In genomic region chr11:77103319-77103718, GRCh38 we compare ENCODE assay signal across 36 cellular contexts. TPM values are rescaled to one million over a fixed set of nuclear protein-coding genes. Genes with fewer than 3 reads are reported as not detected.
"Had no signal": no experiment of that assay in that cellular context is flagged by ENCODE, and none has a peak within 500 bp of the region (broad histone marks: within the 10 kb centered on the region; RNA-seq: fewer than 3 reads in every experiment).

No MANE protein-coding gene starts in this region.

- H3K36me3 ChIP-seq: SJSA1, WERI-Rb-1 had no signal

- H3K9me3 Mint-ChIP-seq: activated CD4-positive, alpha-beta memory T cell treated with anti-CD3 and anti-CD28 coated beads, Interleukin-2, amount 10 ng/mL, durations not matched to agents 7 days and 5 days; activated naive CD4-positive, alpha-beta T cell treated with anti-CD3 and anti-CD28 coated beads, Interleukin-2, amount 10 ng/mL, durations not matched to agents 7 days and 5 days; activated naive CD8-positive, alpha-beta T cell treated with anti-CD3 and anti-CD28 coated beads, Interleukin-2, amount 50 U/mL, for 24 hours; T-cell had no signal

- H3K27me3 ChIP-seq: Peyer's patch, SJSA1 had no signal

- H3K4me1 Mint-ChIP-seq: activated CD4-positive, alpha-beta memory T cell treated with anti-CD3 and anti-CD28 coated beads, Interleukin-2, amount 10 ng/mL, durations not matched to agents 7 days and 5 days; activated CD8-positive, alpha-beta memory T cell treated with anti-CD3 and anti-CD28 coated beads, Interleukin-2, amount 10 ng/mL, durations not matched to agents 7 days and 5 days; activated naive CD4-positive, alpha-beta T cell treated with anti-CD3 and anti-CD28 coated beads, Interleukin-2, amount 10 ng/mL, durations not matched to agents 7 days and 5 days; activated naive CD8-positive, alpha-beta T cell treated with anti-CD3 and anti-CD28 coated beads, Interleukin-2, amount 50 U/mL, for 24 hours; T-cell had no signal

- H3K27ac Mint-ChIP-seq: activated CD4-positive, alpha-beta memory T cell treated with anti-CD3 and anti-CD28 coated beads, Interleukin-2, amount 10 ng/mL, durations not matched to agents 7 days and 5 days; activated CD8-positive, alpha-beta memory T cell treated with anti-CD3 and anti-CD28 coated beads, Interleukin-2, amount 10 ng/mL, durations not matched to agents 7 days and 5 days; activated naive CD4-positive, alpha-beta T cell treated with anti-CD3 and anti-CD28 coated beads, Interleukin-2, amount 10 ng/mL, durations not matched to agents 7 days and 5 days; activated naive CD8-positive, alpha-beta T cell; activated naive CD8-positive, alpha-beta T cell treated with anti-CD3 and anti-CD28 coated beads, Interleukin-2, amount 50 U/mL, for 24 hours; T-cell had no signal

- DNase-seq: activated CD4-positive, alpha-beta memory T cell treated with anti-CD3 and anti-CD28 coated beads, Interleukin-2, amount 10 ng/mL, durations not matched to agents 7 days and 5 days; activated CD4-positive, alpha-beta T cell treated with anti-CD3 and anti-CD28 coated beads for 1 hour; activated CD4-positive, alpha-beta T cell treated with anti-CD3 and anti-CD28 coated beads for 48 hours; activated CD4-positive, CD25-positive, alpha-beta regulatory T cell; activated CD8-positive, alpha-beta memory T cell treated with anti-CD3 and anti-CD28 coated beads for 24 hours; activated CD8-positive, alpha-beta memory T cell treated with anti-CD3 and anti-CD28 coated beads, Interleukin-2, amount 10 ng/mL, durations not matched to agents 7 days and 5 days; activated CD8-positive, alpha-beta memory T cell treated with anti-CD3 and anti-CD28 coated beads, Interleukin-2, amount 50 U/mL, for 48 hours; activated effector memory CD4-positive, alpha-beta T cell treated with Interleukin-2 at 50 U/mL for 16 hours; activated naive CD4-positive, alpha-beta T cell treated with anti-CD3 and anti-CD28 coated beads, Interleukin-2, amount 10 ng/mL, durations not matched to agents 7 days and 5 days; activated naive CD8-positive, alpha-beta T cell treated with anti-CD3 and anti-CD28 coated beads, Interleukin-2, amount 50 U/mL, for 24 hours; activated T-cell treated with anti-CD3 and anti-CD28 coated beads, Interleukin-2, amount 50 U/mL, for 48 hours; anterior cingulate cortex; central memory CD4-positive, alpha-beta T cell; Karpas-422; KBM-7; NCI-H1105; NCI-H1436; NCI-H1694 treated with DMSO at 0.1 percent for 48 hours; NCI-H2029; NCI-H510A; NCI-H526; NCI-H748 treated with DMSO at 0.1 percent for 48 hours; NK-92 treated with Interleukin-12 subunit alpha and Interleukin-12 subunit beta, amount 100 ng/mL, for 24 hours; PC-3; Peyer's patch; RPMI8226; SHP77 treated with DMSO at 0.1 percent for 48 hours; SK-N-SH; T-cell; T-helper 2 cell; T-helper 9 cell; WERI-Rb-1 had no signal

- ATAC-seq: activated CD8-positive, alpha-beta memory T cell treated with anti-CD3 and anti-CD28 coated beads, Interleukin-2, amount 10 ng/mL, durations not matched to agents 7 days and 5 days; activated naive CD8-positive, alpha-beta T cell treated with anti-CD3 and anti-CD28 coated beads, Interleukin-2, amount 50 U/mL, for 24 hours; PC-3; T-cell had no signal

- H3K4me3 ChIP-seq: Peyer's patch, SJSA1 had no signal

- H3K27ac ChIP-seq: Peyer's patch, SJSA1, WERI-Rb-1 had no signal

- H3K9me3 ChIP-seq: Peyer's patch, SJSA1, SK-N-SH had no signal

- H3K4me2 ChIP-seq: SK-N-SH had no signal

- H3K9ac ChIP-seq: SK-N-SH had no signal

- H3K36me3 Mint-ChIP-seq: activated naive CD4-positive, alpha-beta T cell treated with anti-CD3 and anti-CD28 coated beads, Interleukin-2, amount 10 ng/mL, durations not matched to agents 7 days and 5 days; T-cell had no signal

- H3K4me3 Mint-ChIP-seq: activated CD4-positive, alpha-beta memory T cell treated with anti-CD3 and anti-CD28 coated beads, Interleukin-2, amount 10 ng/mL, durations not matched to agents 7 days and 5 days; activated CD8-positive, alpha-beta memory T cell treated with anti-CD3 and anti-CD28 coated beads, Interleukin-2, amount 10 ng/mL, durations not matched to agents 7 days and 5 days; activated naive CD4-positive, alpha-beta T cell treated with anti-CD3 and anti-CD28 coated beads, Interleukin-2, amount 10 ng/mL, durations not matched to agents 7 days and 5 days; activated naive CD8-positive, alpha-beta T cell; activated naive CD8-positive, alpha-beta T cell treated with anti-CD3 and anti-CD28 coated beads, Interleukin-2, amount 50 U/mL, for 24 hours; brain; T-cell had no signal

- H3K27me3 Mint-ChIP-seq: activated CD4-positive, alpha-beta memory T cell treated with anti-CD3 and anti-CD28 coated beads, Interleukin-2, amount 10 ng/mL, durations not matched to agents 7 days and 5 days; activated naive CD4-positive, alpha-beta T cell treated with anti-CD3 and anti-CD28 coated beads, Interleukin-2, amount 10 ng/mL, durations not matched to agents 7 days and 5 days; activated naive CD8-positive, alpha-beta T cell; activated naive CD8-positive, alpha-beta T cell treated with anti-CD3 and anti-CD28 coated beads, Interleukin-2, amount 50 U/mL, for 24 hours; brain; T-cell had no signal

RNA-seq across cellular contexts. Expression of gene OMP, which starts 0.7 kb away (rescaled TPM):
- total RNA-seq: activated CD4-positive, alpha-beta memory T cell treated with anti-CD3 and anti-CD28 coated beads, Interleukin-2, amount 10 ng/mL, durations not matched to agents 7 days and 5 days; activated CD8-positive, alpha-beta memory T cell treated with anti-CD3 and anti-CD28 coated beads, Interleukin-2, amount 10 ng/mL, durations not matched to agents 7 days and 5 days; MCF 10A; PC-3; SJSA1 had no signal

RNA-seq across cellular contexts. Expression of gene MYO7A, which starts 24.7 kb away (rescaled TPM):
- total RNA-seq: SJSA1 had no signal
